Comparison of ENCODE assay signal across 12 cellular contexts in the genomic region with DNA sequence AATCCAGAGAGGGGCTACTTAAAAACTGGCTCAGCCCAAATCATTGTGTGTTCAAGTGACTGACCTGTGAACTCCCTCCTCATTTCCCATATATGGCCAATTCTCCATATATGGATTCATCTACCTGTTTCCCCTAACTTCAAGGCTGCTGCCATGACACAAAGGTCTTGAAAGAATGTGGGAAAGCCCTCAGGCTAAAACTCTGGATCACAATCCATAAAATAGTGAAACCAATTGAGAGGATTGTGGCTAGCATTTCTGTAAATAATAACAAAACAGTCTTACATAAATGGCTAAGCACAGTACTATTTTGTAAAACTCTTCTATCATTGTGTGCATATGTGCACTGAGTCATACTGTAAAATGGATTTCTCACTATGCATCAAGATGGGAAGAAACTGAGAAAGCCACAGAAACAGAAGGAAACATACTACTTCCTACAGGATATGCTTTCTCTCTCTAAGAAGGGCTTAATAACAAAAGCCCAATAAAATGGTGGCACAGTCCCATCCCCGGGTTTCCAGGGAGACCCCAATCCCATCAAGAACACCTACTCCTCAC.
DNase-seq lines count a peak whose midpoint lies in the region; ATAC-seq, FAIRE-seq and TF ChIP-seq lines count a peak whose summit lies in the region.
"Had no signal": no experiment of that assay in that cellular context is flagged by ENCODE, and none has a peak within 500 bp of the region (broad histone marks: within the 10 kb centered on the region; RNA-seq: fewer than 3 reads in every experiment).

No MANE protein-coding gene starts in this region.

- H2BK15ac ChIP-seq in mesendoderm (replicated peaks; ENCODE audit: low read depth), result peak overlapping the region; percentile 60

- H3K27ac ChIP-seq in CD4-positive, alpha-beta memory T cell (ENCODE audit: low read depth, low read length), result no peak overlapping the region
- no peak overlapping the region for H3K27ac ChIP-seq in mesendoderm (ENCODE audit: low read depth, low read length)
- H3K27ac ChIP-seq: ovary had no signal

- no peak overlapping the region for H2BK5ac ChIP-seq in mesendoderm (ENCODE audit: low read length)

- peaks cover 8 to 17% of the 10 kb centered on the region in 2 donors for H3K36me3 Mint-ChIP-seq in CD4-positive, alpha-beta memory T cell

- H3K4me1 Mint-ChIP-seq in CD4-positive, alpha-beta memory T cell, result peaks cover 68 to 94% (median 88%) of the 10 kb centered on the region in 4 donors

- H2AK5ac ChIP-seq in mesendoderm (ENCODE audit: low read length), result no peak overlapping the region

- no peaks in the 10 kb centered on the region for H3K27me3 Mint-ChIP-seq in CD4-positive, alpha-beta memory T cell

- TF ChIP-seq CTCF in bronchial epithelial cell (IDR thresholded peaks at IDR 0.05; ENCODE audit: insufficient read depth, low read length, severe bottlenecking), result no peak

- H3K9me3 Mint-ChIP-seq in CD4-positive, alpha-beta memory T cell, result peaks cover 0 to 10% (median 7%) of the 10 kb centered on the region in 8 donors

- intact Hi-C loops in CD4-positive, alpha-beta memory T cell (cut with micrococcal nuclease), result no loop called here

- peaks cover 7% of the 10 kb centered on the region for H3K79me1 ChIP-seq in mesendoderm (ENCODE audit: low read length)

- H4K8ac ChIP-seq in mesendoderm (ENCODE audit: low read depth, low read length), result no peak overlapping the region

- peak overlapping the region in 4 of 7 donors; percentile 40 to 53 (median 46) for H3K27ac Mint-ChIP-seq in CD4-positive, alpha-beta memory T cell

- peak overlapping the region; percentile 90 for H3K18ac ChIP-seq in mesendoderm (ENCODE audit: low read length)

- peak overlapping the region; percentile 85 for H2BK120ac ChIP-seq in mesendoderm (ENCODE audit: low read depth, low read length)

- CTCF ChIA-PET in CD4-positive, alpha-beta memory T cell (lab: Charles Lee; ENCODE audit: partially characterized antibody), result no interaction called here

- ATAC-seq in HG03439 (IDR thresholded peaks at IDR 0.05; ENCODE audit: unreplicated experiment) (no peak), HG03095 (IDR thresholded peaks at IDR 0.05; ENCODE audit: unreplicated experiment) (no peak)

- H3K4me2 ChIP-seq in mesendoderm (ENCODE audit: low read length), result no peak overlapping the region

- no peak overlapping the region for H4K5ac ChIP-seq in mesendoderm (ENCODE audit: low read length)

- FAIRE-seq in bronchial epithelial cell (lab: Jason Lieb, UNC), result no peak

- H3K27me3 ChIP-seq in CD4-positive, alpha-beta memory T cell (ENCODE audit: insufficient read depth, low read length), result no peaks in the 10 kb centered on the region
- no peaks in the 10 kb centered on the region for H3K27me3 ChIP-seq in bronchial epithelial cell (ENCODE audit: control insufficient read depth, insufficient read depth, low read length)
- H3K27me3 ChIP-seq in mesendoderm (ENCODE audit: insufficient read depth, low read length, poor library complexity), result no peaks in the 10 kb centered on the region
- H3K27me3 ChIP-seq: ovary, stomach had no signal

- peaks cover 78% of the 10 kb centered on the region for H3K4me1 ChIP-seq in CD4-positive, alpha-beta memory T cell (ENCODE audit: insufficient read depth, low read length)
- peaks cover 24% of the 10 kb centered on the region for H3K4me1 ChIP-seq in mesendoderm (ENCODE audit: control insufficient read depth, low read depth, low read length)

- H3K36me3 ChIP-seq in CD4-positive, alpha-beta memory T cell (ENCODE audit: insufficient read depth, low read length), result no peaks in the 10 kb centered on the region
- H3K36me3 ChIP-seq in bronchial epithelial cell (ENCODE audit: control insufficient read depth, insufficient read depth, low read length), result no peaks in the 10 kb centered on the region
- no peaks in the 10 kb centered on the region for H3K36me3 ChIP-seq in mesendoderm (ENCODE audit: control insufficient read depth, insufficient read depth, low read length)
- H3K36me3 ChIP-seq: ovary, stomach had no signal

- no peak overlapping the region for H3K23ac ChIP-seq in mesendoderm (ENCODE audit: low read length)

- WGBS in mesendoderm (ENCODE audit: extremely low coverage, insufficient coverage, low lambda C conversion rate), result no CpG with 5 or more reads among the region's 1 CpG

- POLR2A ChIA-PET in CD4-positive, alpha-beta memory T cell (lab: Charles Lee; ENCODE audit: partially characterized antibody), result no interaction called here

- H3K56ac ChIP-seq in mesendoderm (ENCODE audit: low read length), result no peak overlapping the region

- H3K4me3 ChIP-seq in CD4-positive, alpha-beta memory T cell (ENCODE audit: low read length in 2 of 2), result no peak overlapping the region
- no peak overlapping the region for H3K4me3 ChIP-seq in bronchial epithelial cell (ENCODE audit: low read depth, low read length)
- no peak overlapping the region for H3K4me3 ChIP-seq in mesendoderm (ENCODE audit: low read length)
- H3K4me3 ChIP-seq: ovary, stomach had no signal

- H3K4ac ChIP-seq in mesendoderm (ENCODE audit: low read depth, low read length), result peak overlapping the region; percentile 52

- peaks cover 55% of the 10 kb centered on the region for H3K79me2 ChIP-seq in mesendoderm (ENCODE audit: control insufficient read depth, insufficient read depth, low read length)

- peaks cover 0 to 3% of the 10 kb centered on the region in 2 donors for H3K9me3 ChIP-seq in CD4-positive, alpha-beta memory T cell (ENCODE audit: control insufficient read depth in 1 of 2, low read length in 2 of 2)

- no peak for DNase-seq in CD4-positive, alpha-beta memory T cell
- DNase-seq in HT1080 (ENCODE audit: low read depth) (peak; percentile 35), bronchial epithelial cell (ENCODE audit: low read depth) (peak; percentile 63), mesendoderm (peak; percentile 84), NCI-H2107 treated with DMSO at 0.1 percent for 48 hours (lab: John Stamatoyannopoulos, UW; ENCODE audit: unreplicated experiment) (no peak)
- no peak for DNase-seq in activated CD4-positive, CD25-positive, alpha-beta regulatory T cell treated with anti-CD3 and anti-CD28 coated beads, Interleukin-2, amount 50 U/mL, for 72 hours
- DNase-seq: CD8-positive, alpha-beta memory T cell; central memory CD4-positive, alpha-beta T cell; ovary; stomach had no signal

- H3K9ac ChIP-seq in mesendoderm (ENCODE audit: low read length), result no peak overlapping the region

- H3K4me3 Mint-ChIP-seq in CD4-positive, alpha-beta memory T cell, result peak overlapping the region in 3 of 8 donors; percentile 3 to 45 (median 26)

Comparison
In these comparisons a context has a peak if more than half of its experiments do, and no peak if none do; other contexts are left out.
1. DNase-seq: peak in HT1080 (single experiment), bronchial epithelial cell (single experiment) and mesendoderm (single experiment); none in CD4-positive, alpha-beta memory T cell (0 of 5), NCI-H2107 treated with DMSO at 0.1 percent for 48 hours (single experiment) and activated CD4-positive, CD25-positive, alpha-beta regulatory T cell treated with anti-CD3 and anti-CD28 coated beads, Interleukin-2, amount 50 U/mL, for 72 hours (single experiment).